In the genomic region with DNA sequence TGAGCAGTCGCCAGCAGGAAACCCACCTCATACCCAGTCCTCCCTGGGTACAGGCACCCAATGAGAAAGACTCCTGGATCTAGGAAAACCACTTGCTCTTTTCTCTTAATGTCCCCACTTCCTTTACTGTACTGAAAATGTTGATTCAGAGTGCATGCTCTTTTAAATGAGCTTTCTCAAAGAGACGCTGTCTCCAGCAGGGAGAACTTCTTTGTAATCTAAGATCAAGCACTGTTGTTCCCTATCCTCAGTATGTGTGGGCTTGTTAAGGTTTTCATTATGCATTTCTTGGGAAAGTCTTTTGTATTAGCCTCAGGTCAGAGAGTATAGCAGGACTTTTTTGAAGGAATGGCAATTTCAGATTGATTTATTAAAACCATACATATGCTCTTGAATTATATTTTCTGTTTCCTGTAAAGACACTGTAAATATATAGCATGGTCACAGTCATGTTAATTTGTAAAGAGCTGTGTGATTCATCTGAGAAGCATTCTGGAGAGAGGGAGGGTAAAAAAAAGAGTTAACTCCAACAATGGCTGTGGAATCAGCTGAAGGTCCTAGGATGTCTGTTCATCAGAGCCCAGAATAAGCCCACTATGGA, we compare ENCODE assay signal across 11 cellular contexts.
DNase-seq lines count a peak whose midpoint lies in the region; ATAC-seq and TF ChIP-seq lines count a peak whose summit lies in the region.
"Had no signal": no experiment of that assay in that cellular context is flagged by ENCODE, and none has a peak within 500 bp of the region (broad histone marks: within the 10 kb centered on the region; RNA-seq: fewer than 3 reads in every experiment).

No MANE protein-coding gene starts in this region.

- intact Hi-C loops in A673 (cut with micrococcal nuclease; ENCODE audit: unreplicated experiment), result no loop called here
- intact Hi-C loops in body of pancreas (cut with DNase I), result no loop called here
- intact Hi-C loops in ovary (cut with DNase I), result no loop called here

- DNase-seq in A673 (ENCODE audit: low spot score) (peak; percentile 28), body of pancreas (no peak), kidney tubule cell (ENCODE audit: low spot score) (peak; percentile 62), ovary (no peak), SHP77 treated with DMSO at 0.1 percent for 48 hours (lab: John Stamatoyannopoulos, UW) (no peak), SIG-M5 (lab: John Stamatoyannopoulos, UW) (no peak)
- no peak for DNase-seq in activated T-cell treated with anti-CD3 and anti-CD28 coated beads, Interleukin-2, amount 50 U/mL, for 72 hours
- DNase-seq: activated CD4-positive, alpha-beta T cell treated with anti-CD3 and anti-CD28 coated beads for 36 hours; MV-4-11 had no signal

- WGBS in body of pancreas, 2 donors, result 28 to 42% methylated on average over 2 of the region's 2 CpGs
- WGBS in ovary, 3 donors, result 91 to 92% (median 92%) methylated on average over 2 of the region's 2 CpGs

- no peaks in the 10 kb centered on the region for H3K27me3 Mint-ChIP-seq in activated T-cell treated with anti-CD3 and anti-CD28 coated beads, Interleukin-2, amount 50 U/mL, for 72 hours (ENCODE audit: low read depth)
- H3K27me3 Mint-ChIP-seq: activated CD4-positive, alpha-beta T cell treated with anti-CD3 and anti-CD28 coated beads for 36 hours had no signal

- POLR2A ChIA-PET in A673 (lab: Charles Lee; ENCODE audit: low non-redundant PET), result no interaction called here

- H3K27me3 ChIP-seq in A673 (replicated peaks; ENCODE audit: insufficient read depth, low read depth, low read length, poor library complexity), result no peaks in the 10 kb centered on the region
- peaks cover 44% of the 10 kb centered on the region for H3K27me3 ChIP-seq in HUES48 (ENCODE audit: control insufficient read depth, insufficient read depth, low read length)
- H3K27me3 ChIP-seq in body of pancreas, result no peaks in the 10 kb centered on the region
- H3K27me3 ChIP-seq in ovary, result no peaks in the 10 kb centered on the region

- no TSS peak for BruUV-seq in A673 (replicated peaks; lab: Mats Ljungman, UMichigan)

- no peaks in the 10 kb centered on the region for H3K4me1 Mint-ChIP-seq in activated T-cell treated with anti-CD3 and anti-CD28 coated beads, Interleukin-2, amount 50 U/mL, for 72 hours (ENCODE audit: low read depth)
- H3K4me1 Mint-ChIP-seq: activated CD4-positive, alpha-beta T cell treated with anti-CD3 and anti-CD28 coated beads for 36 hours had no signal

- TF ChIP-seq POLR2A in body of pancreas (IDR thresholded peaks at IDR 0.05) (no peak), ovary (IDR thresholded peaks at IDR 0.05) (no peak)

- H3K27ac Mint-ChIP-seq in activated T-cell treated with anti-CD3 and anti-CD28 coated beads, Interleukin-2, amount 50 U/mL, for 72 hours, result no peak overlapping the region
- H3K27ac Mint-ChIP-seq: activated CD4-positive, alpha-beta T cell treated with anti-CD3 and anti-CD28 coated beads for 36 hours had no signal

- peak; percentile 25 for ATAC-seq in body of pancreas
- no peak for ATAC-seq in activated T-cell treated with anti-CD3 and anti-CD28 coated beads, Interleukin-2, amount 50 U/mL, for 72 hours (replicated peaks in 1 of 2)
- ATAC-seq: activated CD4-positive, alpha-beta T cell treated with anti-CD3 and anti-CD28 coated beads for 36 hours had no signal

- no peak overlapping the region for H3K27ac ChIP-seq in A673 (ENCODE audit: low read depth, low read length, poor library complexity, severe bottlenecking)
- peak overlapping the region; percentile 77 for H3K27ac ChIP-seq in HUES48 (ENCODE audit: low read depth, low read length)
- H3K27ac ChIP-seq in body of pancreas, result peak overlapping the region; percentile 83 to 92 (median 92)
- no peak overlapping the region for H3K27ac ChIP-seq in ovary
- H3K27ac ChIP-seq: HL-60 had no signal

- CTCF ChIA-PET in A673 (lab: Charles Lee), result no interaction called here

- peaks cover 0 to 2% of the 10 kb centered on the region in 2 donors for H3K36me3 Mint-ChIP-seq in activated T-cell treated with anti-CD3 and anti-CD28 coated beads, Interleukin-2, amount 50 U/mL, for 72 hours (ENCODE audit: insufficient read depth in 2 of 2)

- no peaks in the 10 kb centered on the region for H3K36me3 ChIP-seq in A673 (ENCODE audit: insufficient read depth, low read length, poor library complexity, severe bottlenecking)
- peaks cover 8% of the 10 kb centered on the region for H3K36me3 ChIP-seq in HUES48 (ENCODE audit: control insufficient read depth, insufficient read depth, low read length)
- no peaks in the 10 kb centered on the region for H3K36me3 ChIP-seq in body of pancreas (replicated peaks in 1 of 2; ENCODE audit: insufficient read depth in 1 of 2, low read depth in 2 of 2)
- H3K36me3 ChIP-seq in ovary, result no peaks in the 10 kb centered on the region

- no peak for TF ChIP-seq EP300 in ovary (IDR thresholded peaks at IDR 0.05)

- TF ChIP-seq CTCF in A673 (conservative IDR thresholded peaks at IDR 0.05; ENCODE audit: low read depth, low read length) (no peak), body of pancreas (IDR thresholded peaks at IDR 0.05) (no peak), ovary (IDR thresholded peaks at IDR 0.05) (no peak)

- H3K4me3 Mint-ChIP-seq in activated T-cell treated with anti-CD3 and anti-CD28 coated beads, Interleukin-2, amount 50 U/mL, for 72 hours, result no peak overlapping the region
- H3K4me3 Mint-ChIP-seq: activated CD4-positive, alpha-beta T cell treated with anti-CD3 and anti-CD28 coated beads for 36 hours had no signal

- H3K4me3 ChIP-seq in A673 (ENCODE audit: low read depth, low read length, poor library complexity, severe bottlenecking), result no peak overlapping the region
- no peak overlapping the region for H3K4me3 ChIP-seq in HUES48 (ENCODE audit: low read depth, low read length)
- H3K4me3 ChIP-seq in body of pancreas, result no peak overlapping the region
- H3K4me3 ChIP-seq in ovary, result no peak overlapping the region

- no peaks in the 10 kb centered on the region for H3K9me3 ChIP-seq in A673 (ENCODE audit: low read depth, low read length, poor library complexity, severe bottlenecking)
- no peaks in the 10 kb centered on the region for H3K9me3 ChIP-seq in HUES48 (ENCODE audit: control insufficient read depth, insufficient read depth, low read length)
- no peaks in the 10 kb centered on the region for H3K9me3 ChIP-seq in body of pancreas
- H3K9me3 ChIP-seq in ovary, result no peaks in the 10 kb centered on the region

- no peak overlapping the region for H3K9ac ChIP-seq in HUES48 (ENCODE audit: low read depth, low read length)

- H3K4me1 ChIP-seq in A673 (ENCODE audit: insufficient read depth, low read length, poor library complexity, severe bottlenecking) (no peaks in the 10 kb centered on the region), HUES48 (ENCODE audit: control insufficient read depth, insufficient read depth, low read length) (peaks cover 20% of the 10 kb centered on the region), body of pancreas (peaks cover 83% of the 10 kb centered on the region), ovary (ENCODE audit: insufficient read depth) (no peaks in the 10 kb centered on the region)

- no peaks in the 10 kb centered on the region for H3K9me3 Mint-ChIP-seq in activated T-cell treated with anti-CD3 and anti-CD28 coated beads, Interleukin-2, amount 50 U/mL, for 72 hours

Comparison
In these comparisons a context has a peak if more than half of its experiments do, and no peak if none do; other contexts are left out.
1. DNase-seq: peak in A673 (single experiment) and kidney tubule cell (single experiment); none in body of pancreas (0 of 4), ovary (0 of 5), SHP77 treated with DMSO at 0.1 percent for 48 hours (single experiment), SIG-M5 (single experiment) and activated T-cell treated with anti-CD3 and anti-CD28 coated beads, Interleukin-2, amount 50 U/mL, for 72 hours (0 of 2).
2. H3K27ac ChIP-seq: peak in HUES48 (single experiment) and body of pancreas (4 of 4); none in A673 (single experiment) and ovary (0 of 2).